23 cellular contexts compared by ENCODE assay signal in the genomic region with DNA sequence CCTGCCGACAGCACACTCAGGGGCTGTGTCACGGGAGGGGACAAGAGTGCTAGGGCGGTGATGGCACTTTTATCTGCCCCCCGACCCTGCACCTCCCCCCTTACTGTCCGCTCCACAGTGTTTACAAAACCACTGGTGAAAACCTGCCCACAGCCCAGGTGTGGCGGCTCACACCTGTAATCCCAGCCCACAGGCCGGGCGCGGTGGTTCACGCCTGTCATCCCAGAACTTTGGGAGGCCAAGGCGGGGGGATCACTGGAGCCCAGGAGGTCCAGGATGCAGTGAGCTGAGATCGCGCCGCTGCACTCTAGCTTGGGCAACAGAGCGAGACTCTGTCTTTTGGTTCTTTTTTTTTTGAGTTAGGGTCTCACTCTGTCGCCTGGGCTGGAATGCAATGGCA. TPM values are rescaled to one million over a fixed set of nuclear protein-coding genes. Genes with fewer than 3 reads are reported as not detected.
DNase-seq lines count a peak whose midpoint lies in the region; FAIRE-seq and TF ChIP-seq lines count a peak whose summit lies in the region.
"Had no signal": no experiment of that assay in that cellular context is flagged by ENCODE, and none has a peak within 500 bp of the region (broad histone marks: within the 10 kb centered on the region; RNA-seq: fewer than 3 reads in every experiment).

No MANE protein-coding gene starts in this region.

- H3K4me1 ChIP-seq in BLaER1 treated with 17β-estradiol and CSF1 and Interleukin-3, amounts not matched to agents 10 nM and 100 nM = peaks cover 56 to 99% (median 92%) of the 10 kb centered on the region in 10 experiments
- peaks cover 9 to 92% (median 51%) of the 10 kb centered on the region in 6 donors for H3K4me1 ChIP-seq in spleen
- no peaks in the 10 kb centered on the region for H3K4me1 ChIP-seq in small intestine (ENCODE audit: control insufficient read depth in 2 of 2, insufficient read depth in 1 of 2, low read depth in 1 of 2, low read length in 1 of 2)

- peak overlapping the region in 4 of 11 experiments; percentile 15 to 65 (median 28); a peak in 2 of 22 replicates for H3K9ac ChIP-seq in BLaER1 treated with 17β-estradiol and CSF1 and Interleukin-3, amounts not matched to agents 10 nM and 100 nM

- peak overlapping the region in 2 of 3 donors; percentile 74 to 88 for H3K27ac Mint-ChIP-seq in IgD-negative memory B cell
- H3K27ac Mint-ChIP-seq: CD8-positive, alpha-beta T cell; GM23338; HFFc6 had no signal

- WGBS in spleen, 5 donors = 86 to 92% (median 88%) methylated on average over 15 to 16 of the region's 16 CpGs
- WGBS in small intestine, 3 donors = 43 to 80% (median 65%) methylated on average over 16 of the region's 16 CpGs

- H3K27me3 ChIP-seq in BLaER1 treated with 17β-estradiol and CSF1 and Interleukin-3, amounts not matched to agents 10 nM and 100 nM = peaks cover 0 to 29% (median 1%) of the 10 kb centered on the region in 11 experiments; a peak in 9 of 22 replicates
- H3K27me3 ChIP-seq in spleen (replicated peaks in 1 of 7) (peaks cover 0 to 51% (median 17%) of the 10 kb centered on the region in 7 donors), small intestine (ENCODE audit: control insufficient read depth in 2 of 2, insufficient read depth in 2 of 2, low read length in 2 of 2) (peaks cover 11 to 12% of the 10 kb centered on the region in 2 donors)

- TF ChIP-seq CTCF in spleen (IDR thresholded peaks at IDR 0.05 in 8 of 11, conservative IDR thresholded peaks at IDR 0.05 in 3 of 11) = no peak

- no peaks in the 10 kb centered on the region for H3K9me3 ChIP-seq in BLaER1 treated with 17β-estradiol and CSF1 and Interleukin-3, amounts not matched to agents 10 nM and 100 nM (replicated peaks in 1 of 11)
- H3K9me3 ChIP-seq in spleen (no peaks in the 10 kb centered on the region), small intestine (ENCODE audit: control insufficient read depth, low read depth) (no peaks in the 10 kb centered on the region)

- no peak overlapping the region for H3K4me3 Mint-ChIP-seq in IgD-negative memory B cell
- H3K4me3 Mint-ChIP-seq: CD8-positive, alpha-beta T cell; GM23338; HFFc6 had no signal

- no peaks in the 10 kb centered on the region for H3K27me3 Mint-ChIP-seq in IgD-negative memory B cell

- H3K36me3 Mint-ChIP-seq in IgD-negative memory B cell = peaks cover 5% of the 10 kb centered on the region

- peak; percentile 38 for DNase-seq in left kidney (ENCODE audit: low read depth, low spot score)
- DNase-seq in spleen = peak; percentile 74
- no peak for DNase-seq in cerebellar cortex (ENCODE audit: low spot score)
- DNase-seq in NCI-H2171 treated with DMSO at 0.1 percent for 48 hours (lab: John Stamatoyannopoulos, UW) = no peak
- DNase-seq in small intestine = no peak
- DNase-seq: ACHN; Calu3; CD8-positive, alpha-beta T cell; DMS79 treated with DMSO at 0.1 percent for 48 hours; EL; H7; HFFc6; IMR-90; KG1 had no signal

- peak overlapping the region; percentile 95 to 100 (median 98); a peak in 20 of 22 replicates for H3K4me2 ChIP-seq in BLaER1 treated with 17β-estradiol and CSF1 and Interleukin-3, amounts not matched to agents 10 nM and 100 nM
- H3K4me2 ChIP-seq: GM23338 had no signal

- intact Hi-C loops in spleen (cut with DNase I; ENCODE audit: low total_unique reads) = no loop called here

- no peak for FAIRE-seq in small intestine (lab: Jason Lieb, UNC)
- FAIRE-seq: A204.1, GM12878, GM19239, HTR-8/SVneo had no signal

- H3K27ac ChIP-seq in BLaER1 treated with 17β-estradiol and CSF1 and Interleukin-3, amounts not matched to agents 10 nM and 100 nM = no peak overlapping the region
- no peak overlapping the region for H3K27ac ChIP-seq in spleen
- H3K27ac ChIP-seq in small intestine (ENCODE audit: low read depth in 1 of 2, low read length in 1 of 2) = no peak overlapping the region

- H3K4me1 Mint-ChIP-seq in IgD-negative memory B cell = peaks cover 10 to 21% (median 17%) of the 10 kb centered on the region in 3 donors

- H3K36me3 ChIP-seq in BLaER1 treated with 17β-estradiol and CSF1 and Interleukin-3, amounts not matched to agents 10 nM and 100 nM = peaks cover 0 to 51% (median 34%) of the 10 kb centered on the region in 11 experiments; a peak in 17 of 22 replicates
- H3K36me3 ChIP-seq in spleen = peaks cover 0 to 52% (median 3%) of the 10 kb centered on the region in 6 donors
- H3K36me3 ChIP-seq in small intestine (ENCODE audit: control insufficient read depth in 2 of 2, insufficient read depth in 2 of 2, low read length in 2 of 2) = no peaks in the 10 kb centered on the region

- H4K20me1 ChIP-seq in BLaER1 treated with 17β-estradiol and CSF1 and Interleukin-3, amounts not matched to agents 10 nM and 100 nM = peaks cover 11 to 97% (median 87%) of the 10 kb centered on the region in 11 experiments; a peak in 19 of 22 replicates

- no peak overlapping the region for H3K4me3 ChIP-seq in BLaER1 treated with 17β-estradiol and CSF1 and Interleukin-3, amounts not matched to agents 10 nM and 100 nM
- H3K4me3 ChIP-seq in spleen (no peak overlapping the region), small intestine (ENCODE audit: low read depth in 1 of 2, low read length in 2 of 2) (no peak overlapping the region)
- H3K4me3 ChIP-seq: GM12878, GM23338 had no signal

- H3K9me3 Mint-ChIP-seq in IgD-negative memory B cell = no peaks in the 10 kb centered on the region
- H3K9me3 Mint-ChIP-seq: CD8-positive, alpha-beta T cell; GM23338; HFFc6 had no signal

- no peak for TF ChIP-seq POLR2A in spleen (IDR thresholded peaks at IDR 0.05)

RNA-seq across cellular contexts. Expression of a gene that starts 11.8 kb away (rescaled TPM):
- polyA plus RNA-seq in IgD-negative memory B cell = 14.7 TPM
- 1 to 10 TPM in 2 of 7 donors, under 1 TPM in 5; 0.26 to 2.6 (median 0.70) TPM for total RNA-seq in spleen
- 1 to 10 TPM in 1 of 3 donors, under 1 TPM in 2; 0.43 to 1.2 (median 0.82) TPM for polyA plus RNA-seq in spleen
- polyA plus RNA-seq in small intestine = under 1 TPM in 1 of 3 donors, not detected in 2; 0.13 TPM
- total RNA-seq: Calu3, G401, HFFc6, IMR-90 had no signal
- polyA plus RNA-seq: BJ, IMR-90 had no signal

RNA-seq across cellular contexts. Expression of a gene that starts 14.2 kb away (rescaled TPM):
- polyA plus RNA-seq in IgD-negative memory B cell = 0.26 TPM
- 10 to 100 TPM in 2 of 7 donors, 1 to 10 TPM in 5; 5.7 to 17.4 (median 6.8) TPM for total RNA-seq in spleen
- polyA plus RNA-seq in spleen = under 1 TPM; 0.30 to 0.93 (median 0.50) TPM
- under 1 TPM in 2 of 3 donors, not detected in 1; 0.46 to 0.54 TPM for polyA plus RNA-seq in small intestine
- total RNA-seq: Calu3; CD8-positive, alpha-beta T cell; G401; GM23338; H7 had no signal
- polyA plus RNA-seq: BJ, GM23338 had no signal

RNA-seq across cellular contexts. Expression of a gene that starts 32.2 kb away (rescaled TPM):
- polyA plus RNA-seq in IgD-negative memory B cell (308 TPM), spleen (100 to 1,000 TPM; 435 to 524 (median 459) TPM), small intestine (100 to 1,000 TPM; 233 to 471 (median 333) TPM)
- total RNA-seq in spleen = 100 to 1,000 TPM in 3 of 7 donors, 10 to 100 TPM in 4; 60.7 to 131 (median 82.8) TPM

RNA-seq across cellular contexts. Expression of a gene that starts 32.3 kb away (rescaled TPM):
- polyA plus RNA-seq in IgD-negative memory B cell (20.8 TPM), spleen (100 to 1,000 TPM in 1 of 3 donors, 10 to 100 TPM in 2; 40.5 to 111 (median 72.4) TPM), small intestine (10 to 100 TPM; 69.3 to 82.6 (median 73.8) TPM)
- 10 to 100 TPM; 69.7 to 96.4 (median 79.3) TPM for total RNA-seq in spleen

RNA-seq across cellular contexts. Expression of a gene that starts 39.9 kb away (rescaled TPM):
- polyA plus RNA-seq in IgD-negative memory B cell (4.3 TPM), spleen (1 to 10 TPM; 1.2 to 3.0 (median 2.8) TPM), small intestine (1 to 10 TPM in 2 of 3 donors, under 1 TPM in 1; 0.69 to 1.9 (median 1.3) TPM)
- 1 to 10 TPM; 1.2 to 4.8 (median 3.4) TPM for total RNA-seq in spleen
- total RNA-seq: H7, IMR-90 had no signal
- polyA plus RNA-seq: BJ, IMR-90 had no signal

Comparison
In these comparisons a context has a peak if more than half of its experiments do, and no peak if none do; other contexts are left out.
1. DNase-seq: peak in left kidney (single experiment) and spleen (single experiment); none in cerebellar cortex (single experiment), NCI-H2171 treated with DMSO at 0.1 percent for 48 hours (single experiment) and small intestine (single experiment).